8 cellular contexts compared by ENCODE assay signal in the genomic region with DNA sequence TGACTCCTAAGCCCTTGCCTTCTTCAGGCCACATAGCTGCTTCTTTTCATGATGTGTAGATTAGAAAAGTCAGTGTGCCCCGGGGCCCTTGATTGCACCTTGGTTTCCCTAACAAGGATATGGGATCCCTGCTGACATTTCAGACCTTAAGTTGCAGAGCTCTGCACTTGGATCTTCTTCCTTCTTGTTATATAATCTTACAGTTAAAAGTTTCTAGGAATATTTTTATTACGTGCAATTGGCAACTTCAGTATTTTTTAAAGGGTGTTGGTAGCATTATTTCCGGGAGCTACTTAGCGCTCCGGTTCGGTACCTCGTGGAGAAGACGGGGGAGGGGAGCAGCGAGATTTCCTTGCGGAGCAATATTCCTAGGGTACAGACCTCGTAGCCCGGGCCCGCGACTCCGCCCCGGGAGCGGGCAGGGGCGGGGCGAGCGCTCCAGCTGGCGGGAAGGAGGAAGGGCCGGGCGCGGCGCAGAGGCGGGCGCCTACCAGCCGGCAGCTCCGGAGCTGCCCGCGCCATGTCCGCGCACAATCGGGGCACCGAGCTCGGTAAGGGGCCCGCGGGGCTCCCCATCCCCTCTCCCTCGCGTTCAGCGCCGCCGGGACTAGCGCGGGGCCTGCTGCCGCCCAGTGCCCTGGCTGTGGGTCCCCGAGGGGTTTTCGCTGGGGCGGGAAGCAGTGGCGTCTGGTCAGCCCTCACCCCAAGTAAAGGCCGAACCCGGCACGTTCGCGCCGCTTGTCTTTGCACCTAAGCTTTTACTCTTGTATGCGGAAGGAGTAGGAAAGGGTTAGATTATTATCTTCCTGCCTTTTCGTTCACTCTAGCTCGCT. TPM values are rescaled to one million over a fixed set of nuclear protein-coding genes. Genes with fewer than 3 reads are reported as not detected.
DNase-seq lines count a peak whose midpoint lies in the region; ATAC-seq, FAIRE-seq and TF ChIP-seq lines count a peak whose summit lies in the region.

A gene (plus strand): TSS at position 469 of the 833 bp plus-strand sequence. CDS start 52 bp downstream, at position 521.

- H3K27ac Mint-ChIP-seq in T-helper 17 cell: peak within 1 kb of the TSS; percentile 91

- H3K4me1 Mint-ChIP-seq in T-helper 17 cell: peaks cover 9% of the 10 kb centered on the region

- peak within 1 kb of the TSS; percentile 47 for H3K9ac ChIP-seq in rectal smooth muscle tissue (ENCODE audit: low read length)

- H3K9me3 ChIP-seq in T-helper 17 cell (ENCODE audit: control insufficient read depth, low read length, poor library complexity, severe bottlenecking): no peaks in the 10 kb centered on the region
- no peaks in the 10 kb centered on the region for H3K9me3 ChIP-seq in right cardiac atrium (ENCODE audit: control insufficient read depth, low read length)
- H3K9me3 ChIP-seq in aorta (ENCODE audit: control insufficient read depth, low read length): no peaks in the 10 kb centered on the region

- DNase-seq in GM12892 (ENCODE audit: insufficient read length): peak; percentile 57
- peak; percentile 81 for DNase-seq in NCI-H1105 (lab: John Stamatoyannopoulos, UW)
- peak; percentile 30 to 59 (median 48) for DNase-seq in T-helper 17 cell
- DNase-seq in right cardiac atrium: peak; percentile 85 to 95 (median 94)
- DNase-seq in aorta: peak; percentile 88 to 94

- H3K27me3 ChIP-seq in right cardiac atrium (ENCODE audit: control insufficient read depth, insufficient read depth) (no peaks in the 10 kb centered on the region), rectal smooth muscle tissue (ENCODE audit: control insufficient read depth, insufficient read depth, low read length) (no peaks in the 10 kb centered on the region), aorta (ENCODE audit: control insufficient read depth in 1 of 2, insufficient read depth in 2 of 2, low read length in 1 of 2) (no peaks in the 10 kb centered on the region)

- H3K4me1 ChIP-seq in right cardiac atrium (ENCODE audit: control insufficient read depth, insufficient read depth, low read length): peaks cover 2% of the 10 kb centered on the region
- H3K4me1 ChIP-seq in rectal smooth muscle tissue (ENCODE audit: control insufficient read depth, insufficient read depth, low read length): no peaks in the 10 kb centered on the region
- H3K4me1 ChIP-seq in aorta (ENCODE audit: control insufficient read depth in 1 of 2, insufficient read depth in 2 of 2, low read length in 2 of 2): no peaks in the 10 kb centered on the region

- TF ChIP-seq POLR2A in GM12892 (IDR thresholded peaks at IDR 0.05; ENCODE audit: low read depth, low read length): peak; percentile 79; the same call in 1 of the 2 replicates

- intact Hi-C loops in right cardiac atrium (cut with DNase I): no loop called here
- intact Hi-C loops in aorta (cut with DNase I): no loop called here

- H3K4me3 ChIP-seq in right cardiac atrium (ENCODE audit: low read length): peak within 1 kb of the TSS; percentile 71
- H3K4me3 ChIP-seq in rectal smooth muscle tissue (ENCODE audit: low read length): peak within 1 kb of the TSS; percentile 69
- H3K4me3 ChIP-seq in aorta (ENCODE audit: low read length in 2 of 2): peak within 1 kb of the TSS; percentile 74 to 99

- no peaks in the 10 kb centered on the region for H3K36me3 Mint-ChIP-seq in T-helper 17 cell (ENCODE audit: low read depth)

- no peaks in the 10 kb centered on the region for H3K36me3 ChIP-seq in rectal smooth muscle tissue (ENCODE audit: control insufficient read depth, insufficient read depth, low read length)
- no peaks in the 10 kb centered on the region for H3K36me3 ChIP-seq in aorta (ENCODE audit: control insufficient read depth in 1 of 2, insufficient read depth in 2 of 2, low read length in 1 of 2)

- no peaks in the 10 kb centered on the region for H3K27me3 Mint-ChIP-seq in T-helper 17 cell

- under 1% methylated on average over 59 of the region's 59 CpGs for WGBS in right cardiac atrium
- 0% methylated on average over 49 to 59 of the region's 59 CpGs for WGBS in aorta, 2 donors

- H3K4me3 Mint-ChIP-seq in T-helper 17 cell: peak within 1 kb of the TSS; percentile 94

- H3K27ac ChIP-seq in angular gyrus (ENCODE audit: low read depth, low read length) (peak within 1 kb of the TSS; percentile 65), right cardiac atrium (ENCODE audit: low read length) (peak within 1 kb of the TSS; percentile 50), rectal smooth muscle tissue (ENCODE audit: low read depth, low read length) (peak within 1 kb of the TSS; percentile 93), aorta (ENCODE audit: low read depth in 1 of 2, low read length in 2 of 2) (peak within 1 kb of the TSS in 1 of 2 donors; percentile 91)

- peak; percentile 97 for ATAC-seq in HG02642 (IDR thresholded peaks at IDR 0.05; ENCODE audit: poor library complexity, unreplicated experiment)
- ATAC-seq in T-helper 17 cell: peak; percentile 91
- ATAC-seq in right cardiac atrium: peak; percentile 99 to 100
- peak; percentile 97 for ATAC-seq in aorta (ENCODE audit: low FRiP score)

- peak; percentile 92 for FAIRE-seq in GM12892 (lab: Jason Lieb, UNC)

RNA-seq across cellular contexts. Expression of the gene that starts here (rescaled TPM):
- 36.3 TPM for polyA plus RNA-seq in GM12892 (2012; ENCODE audit: missing spikeins)
- total RNA-seq in T-helper 17 cell: 10 to 100 TPM; 10.9 to 12.3 TPM
- 10 to 100 TPM; 14.8 to 17.4 (median 16.6) TPM for total RNA-seq in right cardiac atrium
- polyA plus RNA-seq in right cardiac atrium: 15.9 TPM
- total RNA-seq in aorta: 10 to 100 TPM; 22.4 to 25.0 TPM
- polyA plus RNA-seq in aorta: 10 to 100 TPM; 15.5 to 57.2 TPM
